In genomic region chr9:134861586-134862334, GRCh38 we compare ENCODE assay signal across 20 cellular contexts. TPM values are rescaled to one million over a fixed set of nuclear protein-coding genes. Genes with fewer than 3 reads are reported as not detected.
A peak's percentile ranks its signal among the peaks of the same experiment; 100 is the strongest.
DNase-seq lines count a peak whose midpoint lies in the region; ATAC-seq, FAIRE-seq and TF ChIP-seq lines count a peak whose summit lies in the region.
"Had no signal": no experiment of that assay in that cellular context is flagged by ENCODE, and none has a peak within 500 bp of the region (broad histone marks: within the 10 kb centered on the region; RNA-seq: fewer than 3 reads in every experiment).

No MANE protein-coding gene starts in this region.

- H2BK12ac ChIP-seq in trophoblast cell (ENCODE audit: low read length), result no peak overlapping the region

- H3K4me1 ChIP-seq in kidney (ENCODE audit: control insufficient read depth in 1 of 2, insufficient read depth in 1 of 2, low read depth in 1 of 2, low read length in 2 of 2) (no peaks in the 10 kb centered on the region), trophoblast cell (ENCODE audit: control insufficient read depth in 1 of 2, insufficient read depth in 2 of 2, low read length in 2 of 2) (no peaks in the 10 kb centered on the region), body of pancreas (no peaks in the 10 kb centered on the region)

- H3K4me3 ChIP-seq in kidney (ENCODE audit: low read length in 2 of 2) (no peak overlapping the region), trophoblast cell (ENCODE audit: low read depth, low read length) (peak overlapping the region; percentile 38), body of pancreas (no peak overlapping the region)

- no peaks in the 10 kb centered on the region for H3K36me3 ChIP-seq in kidney (ENCODE audit: control insufficient read depth in 1 of 2, insufficient read depth in 2 of 2, low read length in 2 of 2)
- no peaks in the 10 kb centered on the region for H3K36me3 ChIP-seq in trophoblast cell (ENCODE audit: control insufficient read depth in 1 of 2, insufficient read depth in 2 of 2, low read length in 2 of 2)
- H3K36me3 ChIP-seq in body of pancreas (replicated peaks in 1 of 2; ENCODE audit: insufficient read depth in 1 of 2, low read depth in 2 of 2), result no peaks in the 10 kb centered on the region

- intact Hi-C loops in kidney (cut with DNase I) (no loop called here), body of pancreas (cut with DNase I) (no loop called here)

- no CpG with 5 or more reads among the region's 18 CpGs for WGBS in trophoblast cell (ENCODE audit: extremely low coverage, insufficient coverage, insufficient read length)
- 74 to 86% methylated on average over 18 of the region's 18 CpGs for WGBS in body of pancreas, 2 donors

- H4K91ac ChIP-seq in trophoblast cell (ENCODE audit: low read depth, low read length), result no peak overlapping the region

- H3K4ac ChIP-seq in trophoblast cell (ENCODE audit: low read depth, low read length), result no peak overlapping the region

- no peak overlapping the region for H2AFZ ChIP-seq in trophoblast cell (ENCODE audit: insufficient read depth, low read length, poor library complexity)

- no peaks in the 10 kb centered on the region for H3K79me2 ChIP-seq in trophoblast cell (ENCODE audit: control insufficient read depth, insufficient read depth, low read length, poor library complexity)

- H3K27ac ChIP-seq in kidney (ENCODE audit: low read depth in 2 of 2, low read length in 2 of 2) (no peak overlapping the region), trophoblast cell (ENCODE audit: low read depth, low read length) (no peak overlapping the region), body of pancreas (no peak overlapping the region)
- H3K27ac ChIP-seq: 22Rv1, C4-2B, RWPE1 had no signal

- TF ChIP-seq CTCF in kidney (IDR thresholded peaks at IDR 0.05; ENCODE audit: borderline replicate concordance, extremely low read depth, insufficient read depth), result no peak
- no peak for TF ChIP-seq CTCF in body of pancreas (IDR thresholded peaks at IDR 0.05)

- no peak overlapping the region for H2BK5ac ChIP-seq in trophoblast cell (ENCODE audit: low read depth, low read length, poor library complexity)

- H3K18ac ChIP-seq in trophoblast cell (ENCODE audit: low read length), result no peak overlapping the region

- H2AK5ac ChIP-seq in trophoblast cell (ENCODE audit: low read length), result no peak overlapping the region

- H4K8ac ChIP-seq in trophoblast cell (ENCODE audit: low read depth, low read length), result no peak overlapping the region

- ATAC-seq in GM21737 (IDR thresholded peaks at IDR 0.05; ENCODE audit: unreplicated experiment) (no peak), body of pancreas (no peak)

- no peak overlapping the region for H4K12ac ChIP-seq in trophoblast cell (ENCODE audit: low read depth, low read length)

- H3K9ac ChIP-seq in kidney (ENCODE audit: low read length in 2 of 2), result no peak overlapping the region
- no peak overlapping the region for H3K9ac ChIP-seq in trophoblast cell (ENCODE audit: low read length)

- peak; percentile 6 for DNase-seq in activated CD8-positive, alpha-beta memory T cell treated with anti-CD3 and anti-CD28 coated beads, Interleukin-2, amount 50 U/mL, for 4 hours
- no peak for DNase-seq in activated CD8-positive, alpha-beta memory T cell treated with anti-CD3 and anti-CD28 coated beads, Interleukin-2, amount 50 U/mL, for 48 hours
- DNase-seq in kidney, result peak; percentile 35
- no peak for DNase-seq in trophoblast cell
- DNase-seq in urothelium cell line (ENCODE audit: low spot score), result no peak
- DNase-seq in body of pancreas, result no peak
- DNase-seq in inferior parietal cortex (ENCODE audit: extremely low spot score), result no peak
- DNase-seq: AML-193, KG1, NCI-H1105 treated with DMSO at 0.1 percent for 48 hours, NCI-H1694 treated with DMSO at 0.1 percent for 48 hours, NCI-H2107, NCI-H510A treated with DMSO at 0.1 percent for 48 hours, NCI-H82 had no signal

- FAIRE-seq in kidney (lab: Jason Lieb, UNC), result no peak
- peak; percentile 27 for FAIRE-seq in urothelium cell line (lab: Jason Lieb, UNC)
- FAIRE-seq: D721Med, H54 had no signal

- no peak for TF ChIP-seq POLR2A in body of pancreas (IDR thresholded peaks at IDR 0.05)

- H3K23ac ChIP-seq in trophoblast cell (ENCODE audit: low read length), result no peak overlapping the region

- H3K27me3 ChIP-seq in trophoblast cell (ENCODE audit: insufficient read depth, low read length) (no peaks in the 10 kb centered on the region), body of pancreas (no peaks in the 10 kb centered on the region)

- H3K9me3 ChIP-seq in kidney (ENCODE audit: control insufficient read depth in 1 of 2, low read length in 2 of 2) (no peaks in the 10 kb centered on the region), trophoblast cell (ENCODE audit: insufficient read depth, low read depth, low read length) (peaks cover 10% of the 10 kb centered on the region), body of pancreas (no peaks in the 10 kb centered on the region)

- H3K14ac ChIP-seq in trophoblast cell (ENCODE audit: low read length), result no peak overlapping the region

- no peaks in the 10 kb centered on the region for H3K79me1 ChIP-seq in trophoblast cell (ENCODE audit: low read length)

- H2BK120ac ChIP-seq in trophoblast cell (ENCODE audit: insufficient read depth, low read length, poor library complexity), result no peak overlapping the region

- H3K4me2 ChIP-seq in trophoblast cell (ENCODE audit: low read length), result no peak overlapping the region

RNA-seq across cellular contexts. Expression of gene FCN2, which starts 18.9 kb away (rescaled TPM):
- total RNA-seq in kidney, result 3.6 TPM
- polyA plus RNA-seq in kidney (ENCODE audit: insufficient read depth, low read depth, low replicate concordance), result 2.8 TPM
- not detected in 2 replicates for polyA plus RNA-seq in trophoblast cell (2013)
- total RNA-seq in body of pancreas, result not detected

RNA-seq across cellular contexts. Expression of gene FCN1, which starts 56.0 kb away (rescaled TPM):
- 13.0 TPM for total RNA-seq in kidney
- polyA plus RNA-seq in kidney (ENCODE audit: insufficient read depth, low read depth, low replicate concordance), result 3.2 TPM
- not detected in 2 replicates for polyA plus RNA-seq in trophoblast cell (2013)
- not detected for total RNA-seq in body of pancreas

Comparison
In these comparisons a context has a peak if more than half of its experiments do, and no peak if none do; other contexts are left out.
1. DNase-seq: peak in activated CD8-positive, alpha-beta memory T cell treated with anti-CD3 and anti-CD28 coated beads, Interleukin-2, amount 50 U/mL, for 4 hours (single experiment) and kidney (single experiment); none in activated CD8-positive, alpha-beta memory T cell treated with anti-CD3 and anti-CD28 coated beads, Interleukin-2, amount 50 U/mL, for 48 hours (single experiment), trophoblast cell (0 of 2), urothelium cell line (single experiment), body of pancreas (0 of 4) and inferior parietal cortex (single experiment).
2. RNA of gene FCN1, which starts 56.0 kb away (total RNA-seq): 13.0 TPM in kidney (single experiment); not detected in body of pancreas; every median in the first group is over 10 times any median in the second.